Comparison of ENCODE assay signal across 30 cellular contexts in genomic region chr4:901192-901910, GRCh38.
"Had no signal": no experiment of that assay in that cellular context is flagged by ENCODE, and none has a peak within 500 bp of the region (broad histone marks: within the 10 kb centered on the region; RNA-seq: fewer than 3 reads in every experiment).

No MANE protein-coding gene starts in this region.

- H3K4me3 Mint-ChIP-seq: activated CD4-positive, alpha-beta memory T cell treated with anti-CD3 and anti-CD28 coated beads for 36 hours; activated CD4-positive, alpha-beta T cell treated with anti-CD3 and anti-CD28 coated beads for 36 hours; activated CD4-positive, alpha-beta T cell treated with anti-CD3 and anti-CD28 coated beads, Interleukin-2, amount 10 ng/mL, durations not matched to agents 24 days and 14 days; activated CD8-positive, alpha-beta memory T cell treated with anti-CD3 and anti-CD28 coated beads, Interleukin-2, amount 10 ng/mL, durations not matched to agents 7 days and 5 days; activated CD8-positive, alpha-beta T cell treated with anti-CD3 and anti-CD28 coated beads, Interleukin-2, amount 10 ng/mL, durations not matched to agents 7 days and 5 days; activated naive CD4-positive, alpha-beta T cell treated with anti-CD3 and anti-CD28 coated beads for 36 hours; activated naive CD8-positive, alpha-beta T cell treated with anti-CD3 and anti-CD28 coated beads, Interleukin-2, amount 10 ng/mL, durations not matched to agents 7 days and 5 days; activated T-helper 1 cell treated with anti-CD3 and anti-CD28 coated beads, Interleukin-12 subunit alpha, Interleukin-12 subunit beta, Interleukin-2, Interleukin-4 antibody, amounts not matched to agents 30 ng/mL and 10 ng/mL and 1 ng/mL, durations not matched to agents 14 hours and 24 hours and 36 hours; brain; central memory CD8-positive, alpha-beta T cell; effector memory CD8-positive, alpha-beta T cell had no signal

- H3K27ac Mint-ChIP-seq: activated CD4-positive, alpha-beta memory T cell treated with anti-CD3 and anti-CD28 coated beads for 36 hours; activated CD4-positive, alpha-beta T cell treated with anti-CD3 and anti-CD28 coated beads for 36 hours; activated CD4-positive, alpha-beta T cell treated with anti-CD3 and anti-CD28 coated beads, Interleukin-2, amount 10 ng/mL, durations not matched to agents 24 days and 14 days; activated CD8-positive, alpha-beta memory T cell treated with anti-CD3 and anti-CD28 coated beads, Interleukin-2, amount 10 ng/mL, durations not matched to agents 7 days and 5 days; activated naive CD4-positive, alpha-beta T cell treated with anti-CD3 and anti-CD28 coated beads for 36 hours; activated naive CD4-positive, alpha-beta T cell treated with anti-CD3 and anti-CD28 coated beads, Interleukin-2, amount 50 U/mL, for 72 hours; activated naive CD8-positive, alpha-beta T cell treated with anti-CD3 and anti-CD28 coated beads, Interleukin-2, amount 10 ng/mL, durations not matched to agents 7 days and 5 days; activated T-helper 1 cell treated with anti-CD3 and anti-CD28 coated beads, Interleukin-12 subunit alpha, Interleukin-12 subunit beta, Interleukin-2, Interleukin-4 antibody, amounts not matched to agents 30 ng/mL and 10 ng/mL and 1 ng/mL, durations not matched to agents 14 hours and 24 hours and 36 hours; activated T-helper 2 cell treated with anti-CD3 and anti-CD28 coated beads, Interferon-gamma antibody, Interleukin-2, Interleukin-4, amounts not matched to agents 10 μg/mL and 5 μg/mL and 100 μg/mL, durations not matched to agents 14 hours and 24 hours and 36 hours; brain had no signal

- H3K4me1 Mint-ChIP-seq: activated CD4-positive, alpha-beta T cell treated with anti-CD3 and anti-CD28 coated beads for 36 hours; activated CD8-positive, alpha-beta memory T cell treated with anti-CD3 and anti-CD28 coated beads, Interleukin-2, amount 10 ng/mL, durations not matched to agents 7 days and 5 days; activated naive CD8-positive, alpha-beta T cell treated with anti-CD3 and anti-CD28 coated beads, Interleukin-2, amount 10 ng/mL, durations not matched to agents 7 days and 5 days had no signal

- H3K9me3 ChIP-seq: ascending aorta, breast epithelium, esophagus muscularis mucosa, gastrocnemius medialis had no signal

- ATAC-seq: activated CD4-positive, alpha-beta T cell treated with anti-CD3 and anti-CD28 coated beads for 36 hours; activated CD8-positive, alpha-beta memory T cell treated with anti-CD3 and anti-CD28 coated beads, Interleukin-2, amount 10 ng/mL, durations not matched to agents 7 days and 5 days; activated CD8-positive, alpha-beta T cell treated with anti-CD3 and anti-CD28 coated beads, Interleukin-2, amount 10 ng/mL, durations not matched to agents 7 days and 5 days; activated naive CD4-positive, alpha-beta T cell treated with anti-CD3 and anti-CD28 coated beads, Interleukin-2, amount 50 U/mL, for 72 hours; effector memory CD8-positive, alpha-beta T cell; foreskin keratinocyte; gastrocnemius medialis had no signal

- H3K4me3 ChIP-seq: ascending aorta, breast epithelium, cardiac muscle cell, coronary artery, esophagus muscularis mucosa, gastrocnemius medialis had no signal

- H3K9me3 Mint-ChIP-seq: activated CD4-positive, alpha-beta memory T cell treated with anti-CD3 and anti-CD28 coated beads for 36 hours; activated CD4-positive, alpha-beta T cell treated with anti-CD3 and anti-CD28 coated beads, Interleukin-2, amount 10 ng/mL, durations not matched to agents 24 days and 14 days; activated naive CD4-positive, alpha-beta T cell treated with anti-CD3 and anti-CD28 coated beads, Interleukin-2, amount 50 U/mL, for 72 hours; activated naive CD8-positive, alpha-beta T cell treated with anti-CD3 and anti-CD28 coated beads, Interleukin-2, amount 10 ng/mL, durations not matched to agents 7 days and 5 days; activated T-helper 1 cell treated with anti-CD3 and anti-CD28 coated beads, Interleukin-12 subunit alpha, Interleukin-12 subunit beta, Interleukin-2, Interleukin-4 antibody, amounts not matched to agents 30 ng/mL and 10 ng/mL and 1 ng/mL, durations not matched to agents 14 hours and 24 hours and 36 hours; activated T-helper 2 cell treated with anti-CD3 and anti-CD28 coated beads, Interferon-gamma antibody, Interleukin-2, Interleukin-4, amounts not matched to agents 10 μg/mL and 5 μg/mL and 100 μg/mL, durations not matched to agents 14 hours and 24 hours and 36 hours; brain; central memory CD8-positive, alpha-beta T cell had no signal

- H3K27me3 ChIP-seq: ascending aorta, breast epithelium, cardiac muscle cell, esophagus muscularis mucosa, foreskin keratinocyte, gastrocnemius medialis had no signal

- H3K36me3 ChIP-seq: breast epithelium, cardiac muscle cell had no signal

- H3K4me1 ChIP-seq: ascending aorta, breast epithelium, esophagus muscularis mucosa, foreskin keratinocyte, gastrocnemius medialis had no signal

- H3K27ac ChIP-seq: ascending aorta, breast epithelium, cardiac muscle cell, coronary artery, esophagus muscularis mucosa, foreskin keratinocyte, gastrocnemius medialis had no signal

- DNase-seq: activated CD4-positive, alpha-beta memory T cell treated with anti-CD3 and anti-CD28 coated beads for 36 hours; activated CD4-positive, alpha-beta T cell treated with anti-CD3 and anti-CD28 coated beads for 36 hours; activated CD4-positive, alpha-beta T cell treated with anti-CD3 and anti-CD28 coated beads, Interleukin-2, amount 10 ng/mL, durations not matched to agents 24 days and 14 days; activated CD4-positive, CD25-positive, alpha-beta regulatory T cell; activated CD4-positive, CD25-positive, alpha-beta regulatory T cell treated with anti-CD3 and anti-CD28 coated beads, Interleukin-2, amount 50 U/mL, for 72 hours; activated CD8-positive, alpha-beta memory T cell treated with anti-CD3 and anti-CD28 coated beads, Interleukin-2, amount 10 ng/mL, durations not matched to agents 7 days and 5 days; activated CD8-positive, alpha-beta memory T cell treated with anti-CD3 and anti-CD28 coated beads, Interleukin-2, amount 50 U/mL, for 4 hours; activated CD8-positive, alpha-beta T cell treated with anti-CD3 and anti-CD28 coated beads, Interleukin-2, amount 10 ng/mL, durations not matched to agents 7 days and 5 days; activated effector memory CD4-positive, alpha-beta T cell treated with anti-CD3 and anti-CD28 coated beads, Interleukin-2, amount 50 U/mL, for 16 hours; activated naive CD4-positive, alpha-beta T cell treated with anti-CD3 and anti-CD28 coated beads for 36 hours; activated naive CD8-positive, alpha-beta T cell treated with anti-CD3 and anti-CD28 coated beads, Interleukin-2, amount 10 ng/mL, durations not matched to agents 7 days and 5 days; activated T-cell treated with anti-CD3 and anti-CD28 coated beads, Interleukin-2, amount 50 U/mL, for 1 hour; activated T-cell treated with anti-CD3 and anti-CD28 coated beads, Interleukin-2, amount 50 U/mL, for 48 hours; dermis blood vessel endothelial cell; effector CD4-positive, alpha-beta T cell; effector memory CD8-positive, alpha-beta T cell; erythroblast; foreskin keratinocyte; gastrocnemius medialis; T-helper 2 cell had no signal
